Comparison of ENCODE assay signal across 8 cellular contexts in genomic region chr9:4662108-4662988, GRCh38. TPM values are rescaled to one million over a fixed set of nuclear protein-coding genes. Genes with fewer than 3 reads are reported as not detected.
DNase-seq lines count a peak whose midpoint lies in the region; ATAC-seq and TF ChIP-seq lines count a peak whose summit lies in the region.

PLPP6 (plus strand) TSS chr9:4662294; CDS start chr9:4662376, 82 bp downstream.

- TF ChIP-seq CTCF in GM13976 (IDR thresholded peaks at IDR 0.05; ENCODE audit: borderline replicate concordance, control extremely low read depth, extremely low read depth, insufficient read depth, missing control alignments) (peak; percentile 63), prostate gland (IDR thresholded peaks at IDR 0.05) (peak; percentile 51 to 80 (median 72))

- H3K36me3 Mint-ChIP-seq in T-cell = no peaks in the 10 kb centered on the region

- in situ Hi-C loops in GM13976 (cut with MboI; ENCODE audit: low sequenced_read_pairs, unreplicated experiment) = no loop called here

- H3K4me1 Mint-ChIP-seq in T-cell = peaks cover 55 to 65% (median 61%) of the 10 kb centered on the region in 3 donors

- no peaks in the 10 kb centered on the region for H3K9me3 Mint-ChIP-seq in T-cell

- H3K27ac ChIP-seq in angular gyrus (ENCODE audit: low read depth, low read length) (peak within 1 kb of the TSS; percentile 76), prostate gland (peak within 1 kb of the TSS; percentile 90 to 91), aorta (ENCODE audit: low read depth in 1 of 2, low read length in 2 of 2) (peak within 1 kb of the TSS; percentile 18 to 53)

- peak within 1 kb of the TSS; percentile 83 to 98 (median 96) for H3K4me3 Mint-ChIP-seq in T-cell

- H3K4me3 ChIP-seq in prostate gland = peak within 1 kb of the TSS; percentile 77 to 90
- peak within 1 kb of the TSS; percentile 61 to 62 for H3K4me3 ChIP-seq in aorta (ENCODE audit: low read length in 2 of 2)

- H3K27me3 Mint-ChIP-seq in T-cell = no peaks in the 10 kb centered on the region

- peak; percentile 85 for DNase-seq in GM13976 (ENCODE audit: low spot score)
- peak; percentile 91 for DNase-seq in NCI-H1105 treated with DMSO at 0.1 percent for 48 hours (lab: John Stamatoyannopoulos, UW)
- peak; percentile 41 to 78 (median 62) for DNase-seq in T-cell
- DNase-seq in left ventricle myocardium superior = peak; percentile 92
- DNase-seq in prostate gland (ENCODE audit: low spot score) = peak; percentile 92
- peak; percentile 92 to 95 for DNase-seq in aorta

- WGBS in prostate gland = under 1% methylated on average over 44 of the region's 70 CpGs
- WGBS in aorta, 2 donors = 2 to 3% methylated on average over 61 to 70 of the region's 70 CpGs

- intact Hi-C loops in left ventricle myocardium superior (cut with micrococcal nuclease) = no loop called here
- intact Hi-C loops in prostate gland (cut with DNase I) = loop anchor here (1.0 to 10.0 kb wide), 2 partner anchors 78 to 322 kb away; partner anchors contain the start of gene JAK2
- intact Hi-C loops in aorta (cut with DNase I) = loop anchor here in 1 of 2 donors (10.0 kb wide), 2 partner anchors 358 to 1138 kb away; partner anchors contain the start of genes GLIS3 and RFX3

- H3K9me3 ChIP-seq in prostate gland = no peaks in the 10 kb centered on the region
- no peaks in the 10 kb centered on the region for H3K9me3 ChIP-seq in aorta (ENCODE audit: control insufficient read depth, low read length)

- peak within 1 kb of the TSS; percentile 97 for H3K27ac Mint-ChIP-seq in T-cell

- H3K27me3 ChIP-seq in prostate gland (replicated peaks; ENCODE audit: insufficient read depth) (no peaks in the 10 kb centered on the region), aorta (ENCODE audit: control insufficient read depth in 1 of 2, insufficient read depth in 2 of 2, low read length in 1 of 2) (no peaks in the 10 kb centered on the region)

- POLR2A ChIA-PET in T-cell (lab: Charles Lee) = interaction anchor here (0.6 to 1.4 kb wide), 3 partner anchors 15 to 17 kb away, joined by 3 read pairs; partner anchors contain the start of gene CDC37L1 (in 2 of the 2)

- H3K4me1 ChIP-seq in prostate gland (replicated peaks) = peaks cover 8% of the 10 kb centered on the region
- H3K4me1 ChIP-seq in aorta (ENCODE audit: control insufficient read depth in 1 of 2, insufficient read depth in 2 of 2, low read length in 2 of 2) = peaks cover 0 to 4% of the 10 kb centered on the region in 2 donors

- peak; percentile 65 for TF ChIP-seq POLR2A in prostate gland (IDR thresholded peaks at IDR 0.05)

- H3K36me3 ChIP-seq in prostate gland = no peaks in the 10 kb centered on the region
- H3K36me3 ChIP-seq in aorta (ENCODE audit: control insufficient read depth in 1 of 2, insufficient read depth in 2 of 2, low read length in 1 of 2) = no peaks in the 10 kb centered on the region

- ATAC-seq in HG02678 (IDR thresholded peaks at IDR 0.05; ENCODE audit: unreplicated experiment) = peak; percentile 85
- peak; percentile 78 to 86 (median 82) for ATAC-seq in T-cell (replicated peaks in 1 of 4)
- ATAC-seq in left ventricle myocardium superior = peak; percentile 97
- ATAC-seq in aorta (ENCODE audit: low FRiP score) = peak; percentile 96

- CTCF ChIA-PET in T-cell (lab: Charles Lee) = interaction anchor here in 1 of 2 donors (0.6 to 1.7 kb wide), 3 partner anchors 14 to 22 kb away, joined by 3 read pairs; partner anchors contain the start of gene CDC37L1

RNA-seq across cellular contexts. Expression of gene PLPP6, which starts in this region (rescaled TPM):
- total RNA-seq in T-cell = 10 to 100 TPM in 3 of 5 donors, 1 to 10 TPM in 2; 6.7 to 15.8 (median 14.3) TPM
- total RNA-seq in left ventricle myocardium superior = 1.8 TPM
- 10 to 100 TPM; 15.6 to 32.5 TPM for total RNA-seq in prostate gland
- 1 to 10 TPM; 4.5 to 4.8 TPM for total RNA-seq in aorta
- polyA plus RNA-seq in aorta = 1 to 10 TPM; 1.5 to 4.7 TPM

Comparison
In these comparisons a context has a peak if more than half of its experiments do, and no peak if none do; other contexts are left out.
1. Peak in every context shown above with its lines: DNase-seq, ATAC-seq, H3K4me3 ChIP-seq and H3K27ac ChIP-seq.
2. H3K27ac ChIP-seq: peak in every context shown above with its lines; median percentile 90 in prostate gland; 76 in angular gyrus; 36 in aorta.